Comparison of ENCODE assay signal across 4 cellular contexts in the genomic region with DNA sequence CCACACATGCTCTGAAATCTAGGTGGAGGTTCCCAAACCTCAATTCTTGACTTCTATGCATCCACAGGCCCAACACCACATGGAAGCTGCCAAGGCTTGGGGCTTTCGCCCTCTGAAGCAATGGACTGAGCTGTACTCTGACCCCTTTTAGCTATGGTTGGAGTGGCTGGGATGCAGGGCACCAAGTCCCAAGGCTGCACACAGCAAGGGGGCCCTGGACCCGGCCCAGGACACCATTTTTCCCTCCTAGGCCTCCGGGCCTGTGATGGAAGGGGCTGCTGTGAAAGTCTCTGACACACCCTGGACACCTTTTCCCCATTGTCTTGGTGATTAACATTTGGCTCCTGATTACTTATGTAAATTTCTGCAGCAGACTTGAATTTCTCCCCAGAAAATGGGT. TPM values are rescaled to one million over a fixed set of nuclear protein-coding genes. Genes with fewer than 3 reads are reported as not detected.
DNase-seq lines count a peak whose midpoint lies in the region; TF ChIP-seq lines count a peak whose summit lies in the region.
"Not testable (repeated sequence)": the region's sequence is repeated elsewhere in the genome, so short reads cannot be mapped to it uniquely, and the experiment has no call there.
"Had no signal": no experiment of that assay in that cellular context is flagged by ENCODE, and none has a peak within 500 bp of the region (broad histone marks: within the 10 kb centered on the region; RNA-seq: fewer than 3 reads in every experiment).

No MANE protein-coding gene starts in this region.

- H3K9ac ChIP-seq in endodermal cell (ENCODE audit: extremely low read depth, low read length, poor library complexity, severe bottlenecking): not testable (repeated sequence)

- H3K27me3 ChIP-seq in endodermal cell (ENCODE audit: control insufficient read depth, insufficient read depth, low read length, poor library complexity, severe bottlenecking): not testable (repeated sequence)

- peaks cover 11% of the 10 kb centered on the region for H3K36me3 Mint-ChIP-seq in endodermal cell (ENCODE audit: low read depth)

- H3K9me3 ChIP-seq in HEK293 (ENCODE audit: control insufficient read depth, insufficient read depth, low read depth, low read length): not testable (repeated sequence)
- peaks cover 25% of the 10 kb centered on the region for H3K9me3 ChIP-seq in endodermal cell (ENCODE audit: control insufficient read depth, low read length)

- H3K27ac Mint-ChIP-seq in endodermal cell: not testable (repeated sequence)

- H3K4me3 ChIP-seq in HEK293 (ENCODE audit: low read depth, low read length): not testable (repeated sequence)
- H3K4me3 ChIP-seq in endodermal cell (ENCODE audit: low read length): peak overlapping the region; percentile 57

- intact Hi-C loops in posterior vena cava (cut with DNase I): not testable (repeated sequence)

- not testable (repeated sequence) for DNase-seq in endodermal cell
- DNase-seq in posterior vena cava (ENCODE audit: low spot score): peak; percentile 62

- CTCF ChIA-PET in HEK293 (lab: Yijun Ruan, JAX): not testable (repeated sequence)

- not testable (repeated sequence) for H3K36me3 ChIP-seq in HEK293 (ENCODE audit: control insufficient read depth in 2 of 2, insufficient read depth in 1 of 2, low read length in 2 of 2); endodermal cell (ENCODE audit: control insufficient read depth, insufficient read depth, low read length)

- not testable (repeated sequence) for H3K4me3 Mint-ChIP-seq in endodermal cell

- H3K27me3 Mint-ChIP-seq in endodermal cell (ENCODE audit: insufficient read depth): not testable (repeated sequence)

- 92 to 93% methylated on average over 3 of the region's 3 CpGs for WGBS in endodermal cell (ENCODE audit: insufficient coverage in 1 of 2, insufficient read length in 1 of 2), 2 experiments

- peaks cover 29% of the 10 kb centered on the region for H3K9me3 Mint-ChIP-seq in endodermal cell

- POLR2A ChIA-PET in HEK293 (lab: Yijun Ruan, JAX): not testable (repeated sequence)

- not testable (repeated sequence) for H3K4me1 ChIP-seq in HEK293 (ENCODE audit: control insufficient read depth, insufficient read depth, low read length); endodermal cell (ENCODE audit: control insufficient read depth, insufficient read depth, low read length)

- not testable (repeated sequence) for TF ChIP-seq CTCF in HEK293 (tag by site-specific recombination; IDR thresholded peaks at IDR 0.05); endodermal cell (conservative IDR thresholded peaks at IDR 0.05)

- H3K27ac ChIP-seq in HEK293 (ENCODE audit: extremely low read depth, low read depth, low read length); endodermal cell (ENCODE audit: low read depth, low read length): not testable (repeated sequence)

- not testable (repeated sequence) for H3K4me1 Mint-ChIP-seq in endodermal cell

TF ChIP-seq in HEK293, 187 proteins besides CTCF, POLR2A, EP300 and RAD21:
- peak; percentile 93 for TF ChIP-seq ZNF585B (tag by site-specific recombination; IDR thresholded peaks at IDR 0.05)

RNA-seq across cellular contexts. Expression of a gene that starts 25.6 kb away (rescaled TPM):
- 10 to 100 TPM; 48.4 to 88.9 TPM for total RNA-seq in endodermal cell
- polyA plus RNA-seq in endodermal cell (2013, experiment 1 of 2): 61.8 TPM
- 68.1 TPM for polyA plus RNA-seq in endodermal cell (2013, experiment 2 of 2)
- total RNA-seq in posterior vena cava: 100 to 1,000 TPM; 176 to 297 TPM
- polyA plus RNA-seq: CD14-positive monocyte had no signal
